Comparison of ENCODE assay signal across 8 cellular contexts in genomic region chr2:149561309-149561926, GRCh38. TPM values are rescaled to one million over a fixed set of nuclear protein-coding genes. Genes with fewer than 3 reads are reported as not detected.
A peak's percentile ranks its signal among the peaks of the same experiment; 100 is the strongest.
DNase-seq lines count a peak whose midpoint lies in the region; ATAC-seq, FAIRE-seq and TF ChIP-seq lines count a peak whose summit lies in the region.

No MANE protein-coding gene starts in this region.

- POLR2A ChIA-PET in HEK293T (lab: Yijun Ruan, JAX), result no interaction called here
- POLR2A ChIA-PET in Panc1 (lab: Charles Lee), result no interaction called here

- in situ Hi-C loops in Panc1 (cut with HindIII; ENCODE audit: low pct_unique_long_range_greater_than_20kb, low sequenced_read_pairs), result no loop called here

- H3K4me3 ChIP-seq in Panc1 (ENCODE audit: low read depth in 2 of 2, low read length in 2 of 2) (no peak overlapping the region), epithelial cell of esophagus (ENCODE audit: low read length) (no peak overlapping the region), neutrophil (ENCODE audit: low read depth in 1 of 2, low read length in 1 of 2) (no peak overlapping the region)

- no peak for ATAC-seq in Panc1

- no peaks in the 10 kb centered on the region for H3K36me3 ChIP-seq in Panc1 (ENCODE audit: control insufficient read depth, insufficient read depth, low read length)
- H3K36me3 ChIP-seq in neutrophil, result peaks cover 12% of the 10 kb centered on the region

- TF ChIP-seq POLR2A in GM12892 (IDR thresholded peaks at IDR 0.05; ENCODE audit: low read depth, low read length), result no peak

- TF ChIP-seq CTCF in Panc1 (IDR thresholded peaks at IDR 0.05) (peak; percentile 86; the same call in 1 of the 2 replicates), epithelial cell of esophagus (IDR thresholded peaks at IDR 0.05; ENCODE audit: insufficient read depth, low read depth, low read length, missing control alignments) (peak; percentile 64), neutrophil (IDR thresholded peaks at IDR 0.05) (peak; percentile 89)

- CTCF ChIA-PET in HEK293T (lab: Yijun Ruan, JAX) (interaction anchor here (0.6 to 2.3 kb wide), 7 partner anchors 231 to 1924 kb away, joined by 3 to 7 read pairs (median 3); partner anchors contain the start of gene LYPD6), Panc1 (lab: Charles Lee) (interaction anchor here (0.5 to 1.4 kb wide), 5 partner anchors 542 to 1917 kb away, joined by 3 to 16 read pairs (median 4); no protein-coding TSS in a partner anchor)

- H3K9me3 ChIP-seq in Panc1 (ENCODE audit: control insufficient read depth, insufficient read depth, low read depth, low read length) (no peaks in the 10 kb centered on the region), neutrophil (no peaks in the 10 kb centered on the region)

- FAIRE-seq in GM12892 (lab: Jason Lieb, UNC), result no peak

- H3K27me3 ChIP-seq in Panc1 (ENCODE audit: control insufficient read depth, insufficient read depth, low read length), result no peaks in the 10 kb centered on the region
- H3K27me3 ChIP-seq in neutrophil, result no peaks in the 10 kb centered on the region

- DNase-seq in NCI-H2107 treated with DMSO at 0.1 percent for 48 hours (lab: John Stamatoyannopoulos, UW; ENCODE audit: unreplicated experiment) (peak; percentile 15), NCI-H2107 (lab: John Stamatoyannopoulos, UW) (no peak), HEK293T (ENCODE audit: extremely low spot score) (no peak), Panc1 (ENCODE audit: low read depth, low spot score) (no peak), epithelial cell of esophagus (ENCODE audit: low read depth) (peak; percentile 48), cerebellar nuclear complex (lab: John Stamatoyannopoulos, UW) (no peak), GM12892 (ENCODE audit: insufficient read length) (no peak)

- peaks cover 11% of the 10 kb centered on the region for H3K4me1 ChIP-seq in Panc1 (ENCODE audit: control insufficient read depth, insufficient read depth, low read length)
- H3K4me1 ChIP-seq in neutrophil (ENCODE audit: control insufficient read depth in 1 of 2, insufficient read depth in 1 of 2, low read depth in 1 of 2, low read length in 1 of 2), result peaks cover 5 to 11% of the 10 kb centered on the region in 2 experiments

- BruUV-seq in Panc1 (replicated peaks; lab: Mats Ljungman, UMichigan), result no TSS peak

- H3K27ac ChIP-seq in Panc1 (ENCODE audit: low read length), result no peak overlapping the region
- no peak overlapping the region for H3K27ac ChIP-seq in neutrophil

- intact Hi-C loops in Panc1 (cut with micrococcal nuclease; ENCODE audit: unreplicated experiment), result loop anchor here (1.0 kb wide), 1 partner anchor 544 kb away; no protein-coding TSS in a partner anchor

TF ChIP-seq in HEK293T, 16 proteins besides CTCF, POLR2A, EP300 and RAD21:
- TF ChIP-seq FOXA1 (IDR thresholded peaks at IDR 0.05) (no peak), ZNF384 (IDR thresholded peaks at IDR 0.05) (peak; percentile 71)
TF ChIP-seq in HEK293T: peak in this region for 1.

RNA-seq across cellular contexts. Expression of gene MMADHC, which starts 26.2 kb away (rescaled TPM):
- 120 TPM for total RNA-seq in Panc1 (2021; ENCODE audit: unreplicated experiment)
- polyA plus RNA-seq in Panc1 (2012; ENCODE audit: insufficient read length), result 58.3 TPM
- 113 TPM for polyA plus RNA-seq in GM12892 (2012; ENCODE audit: missing spikeins)

Comparison
In these comparisons a context has a peak if more than half of its experiments do, and no peak if none do; other contexts are left out.
1. DNase-seq: peak in NCI-H2107 treated with DMSO at 0.1 percent for 48 hours (single experiment) and epithelial cell of esophagus (single experiment); none in NCI-H2107 (single experiment), HEK293T (single experiment), Panc1 (single experiment), cerebellar nuclear complex (0 of 2) and GM12892 (single experiment).
2. Peak in every context shown above with its lines, with median percentiles within 50 percentile points of each other: CTCF ChIP-seq.